In the genomic region with DNA sequence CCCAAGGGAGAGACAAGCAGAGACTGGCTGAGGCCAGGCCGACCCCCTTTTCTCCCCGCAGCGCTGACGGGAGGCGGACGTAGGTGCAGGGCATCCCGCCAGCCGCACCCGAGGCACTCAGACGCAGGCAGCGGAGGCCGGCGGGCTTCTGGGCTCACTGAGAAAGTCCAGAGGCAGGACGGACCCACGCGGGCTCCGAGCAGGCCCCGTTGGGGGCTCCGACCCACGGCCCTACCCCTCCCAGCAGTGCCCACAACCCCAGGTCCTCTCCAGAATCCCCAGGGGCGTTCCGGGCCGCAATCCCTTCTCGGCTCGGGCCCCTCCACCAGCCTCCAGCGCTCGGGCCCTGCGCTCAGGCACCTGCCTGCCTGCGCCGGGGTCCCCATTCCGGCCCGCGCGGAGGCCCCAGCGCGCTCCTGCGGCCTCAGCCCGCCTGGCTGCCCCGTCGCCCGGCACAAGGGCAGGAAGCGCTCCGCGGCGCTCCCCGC, we compare ENCODE assay signal across 1 cellular context.
TF ChIP-seq lines count a peak whose summit lies in the region.

No MANE protein-coding gene starts in this region.

TF ChIP-seq in GM12878, 131 proteins besides CTCF, POLR2A, EP300 and RAD21 (continued from another document):
- TF ChIP-seq SIN3A (IDR thresholded peaks at IDR 0.05; ENCODE audit: low read depth, low read length), result peak; percentile 18; the same call in 1 of the 2 replicates
- TF ChIP-seq MEF2B (IDR thresholded peaks at IDR 0.05; ENCODE audit: partially characterized antibody, poor library complexity, severe bottlenecking), result peak; percentile 84
- TF ChIP-seq MYB (IDR thresholded peaks at IDR 0.05; ENCODE audit: borderline replicate concordance, low read depth, low read length), result no peak
- TF ChIP-seq FOXK2 (IDR thresholded peaks at IDR 0.05), result no peak
